13 cellular contexts compared by ENCODE assay signal in the genomic region with DNA sequence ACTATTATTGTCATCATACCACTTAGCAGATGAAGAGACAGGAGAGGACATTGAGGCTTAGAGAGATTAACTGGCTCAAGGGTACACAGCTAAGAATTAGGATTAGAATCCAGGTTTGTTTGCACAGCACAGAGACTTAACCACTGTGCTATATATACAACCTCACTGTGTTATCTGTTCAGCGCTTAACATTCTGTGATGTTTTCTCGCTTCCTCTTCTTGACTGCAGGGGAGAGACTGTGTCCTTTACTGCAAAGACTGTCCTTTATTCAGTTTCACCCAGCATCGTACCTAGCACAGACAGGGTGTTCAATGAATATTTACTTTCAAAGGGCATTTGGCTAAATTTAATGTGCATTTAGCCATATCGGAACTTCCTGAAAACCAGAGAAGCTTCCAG. TPM values are rescaled to one million over a fixed set of nuclear protein-coding genes. Genes with fewer than 3 reads are reported as not detected.
DNase-seq lines count a peak whose midpoint lies in the region; ATAC-seq and TF ChIP-seq lines count a peak whose summit lies in the region.
"Had no signal": no experiment of that assay in that cellular context is flagged by ENCODE, and none has a peak within 500 bp of the region (broad histone marks: within the 10 kb centered on the region; RNA-seq: fewer than 3 reads in every experiment).

No MANE protein-coding gene starts in this region.

- no peak overlapping the region for H2AFZ ChIP-seq in MM.1S (ENCODE audit: low read length)

- no peak for TF ChIP-seq CTCF in GM13977 (IDR thresholded peaks at IDR 0.05; ENCODE audit: extremely low read depth, insufficient read depth, missing control alignments)
- no peak for TF ChIP-seq CTCF in MM.1S (IDR thresholded peaks at IDR 0.05; ENCODE audit: low read length)
- TF ChIP-seq CTCF in sigmoid colon (IDR thresholded peaks at IDR 0.05), result no peak

- DNase-seq in GM13977 (ENCODE audit: low spot score) (peak; percentile 50), MM.1S (peak; percentile 44), sigmoid colon (no peak)
- DNase-seq in activated naive CD4-positive, alpha-beta T cell treated with anti-CD3 and anti-CD28 coated beads, Interleukin-2, amount 50 U/mL, for 72 hours (ENCODE audit: low spot score in 2 of 2), result no peak
- DNase-seq in activated naive CD4-positive, alpha-beta T cell treated with anti-CD3 and anti-CD28 coated beads for 36 hours, result no peak
- no peak for DNase-seq in naive thymus-derived CD4-positive, alpha-beta T cell
- DNase-seq: activated naive CD4-positive, alpha-beta T cell treated with Interleukin-2 at 50 U/mL for 16 hours; left ventricle myocardium superior; psoas muscle had no signal

- in situ Hi-C loops in GM13977 (cut with MboI; ENCODE audit: low pct_unique_long_range_greater_than_20kb, low sequenced_read_pairs, unreplicated experiment), result no loop called here

- H3K4me3 ChIP-seq in MM.1S (ENCODE audit: low read length) (no peak overlapping the region), sigmoid colon (no peak overlapping the region)
- no peak overlapping the region for H3K4me3 ChIP-seq in naive thymus-derived CD4-positive, alpha-beta T cell (ENCODE audit: low read length)
- H3K4me3 ChIP-seq: psoas muscle had no signal

- H3K27ac ChIP-seq in MM.1S (ENCODE audit: low read length) (peak overlapping the region; percentile 35; the same call in 1 of the 2 replicates), sigmoid colon (no peak overlapping the region)
- no peak overlapping the region for H3K27ac ChIP-seq in naive thymus-derived CD4-positive, alpha-beta T cell (ENCODE audit: low read depth, low read length)
- H3K27ac ChIP-seq: psoas muscle had no signal

- H3K4me1 ChIP-seq in MM.1S (ENCODE audit: low read length) (peaks cover 13% of the 10 kb centered on the region), sigmoid colon (no peaks in the 10 kb centered on the region)
- no peaks in the 10 kb centered on the region for H3K4me1 ChIP-seq in naive thymus-derived CD4-positive, alpha-beta T cell (ENCODE audit: control insufficient read depth in 2 of 2, insufficient read depth in 2 of 2, low read length in 2 of 2)
- H3K4me1 ChIP-seq: psoas muscle had no signal

- H3K79me2 ChIP-seq in MM.1S (ENCODE audit: low read length), result no peaks in the 10 kb centered on the region

- TF ChIP-seq EP300 in sigmoid colon (IDR thresholded peaks at IDR 0.05), result no peak

- ATAC-seq in GM19438 (IDR thresholded peaks at IDR 0.05; ENCODE audit: low read depth, unreplicated experiment), result peak; percentile 99
- peak; percentile 100 for ATAC-seq in HG02870 (IDR thresholded peaks at IDR 0.05; ENCODE audit: unreplicated experiment)
- ATAC-seq in activated naive CD4-positive, alpha-beta T cell treated with anti-CD3 and anti-CD28 coated beads, Interleukin-2, amount 50 U/mL, for 72 hours, result no peak
- no peak for ATAC-seq in naive thymus-derived CD4-positive, alpha-beta T cell
- ATAC-seq: left ventricle myocardium superior, psoas muscle had no signal

- H3K4me3 Mint-ChIP-seq in activated naive CD4-positive, alpha-beta T cell treated with anti-CD3 and anti-CD28 coated beads for 36 hours, result no peak overlapping the region
- no peak overlapping the region for H3K4me3 Mint-ChIP-seq in naive thymus-derived CD4-positive, alpha-beta T cell

- POLR2A ChIA-PET in naive thymus-derived CD4-positive, alpha-beta T cell (lab: Charles Lee), result no interaction called here

- peaks cover 27% of the 10 kb centered on the region for H3K27me3 Mint-ChIP-seq in activated naive CD4-positive, alpha-beta T cell treated with anti-CD3 and anti-CD28 coated beads for 36 hours (ENCODE audit: low read depth)
- H3K27me3 Mint-ChIP-seq in naive thymus-derived CD4-positive, alpha-beta T cell, result peaks cover 27 to 35% (median 32%) of the 10 kb centered on the region in 5 donors

- no peaks in the 10 kb centered on the region for H3F3A ChIP-seq in MM.1S (ENCODE audit: insufficient read depth, low read length)

- H3K36me3 Mint-ChIP-seq in activated naive CD4-positive, alpha-beta T cell treated with anti-CD3 and anti-CD28 coated beads, Interleukin-2, amount 50 U/mL, for 72 hours, result no peaks in the 10 kb centered on the region
- no peaks in the 10 kb centered on the region for H3K36me3 Mint-ChIP-seq in activated naive CD4-positive, alpha-beta T cell treated with anti-CD3 and anti-CD28 coated beads for 36 hours (ENCODE audit: low read depth)
- H3K36me3 Mint-ChIP-seq in naive thymus-derived CD4-positive, alpha-beta T cell, result no peaks in the 10 kb centered on the region

- H3K9me3 ChIP-seq in MM.1S (replicated peaks; ENCODE audit: insufficient read depth, low read length) (no peaks in the 10 kb centered on the region), sigmoid colon (no peaks in the 10 kb centered on the region)
- no peaks in the 10 kb centered on the region for H3K9me3 ChIP-seq in naive thymus-derived CD4-positive, alpha-beta T cell (ENCODE audit: control insufficient read depth in 2 of 3, low read length in 3 of 3)
- H3K9me3 ChIP-seq: psoas muscle had no signal

- CTCF ChIA-PET in activated naive CD4-positive, alpha-beta T cell treated with anti-CD3 and anti-CD28 coated beads for 36 hours (lab: Charles Lee), result no interaction called here
- CTCF ChIA-PET in naive thymus-derived CD4-positive, alpha-beta T cell (lab: Charles Lee), result no interaction called here

- no peak for TF ChIP-seq POLR2A in sigmoid colon (IDR thresholded peaks at IDR 0.05)

- H4K20me1 ChIP-seq in MM.1S (ENCODE audit: insufficient read depth, low read length), result no peaks in the 10 kb centered on the region

- H3K27me3 ChIP-seq in MM.1S (replicated peaks; ENCODE audit: insufficient read depth, low read length), result no peaks in the 10 kb centered on the region
- peaks cover 0 to 13% (median 10%) of the 10 kb centered on the region in 3 donors for H3K27me3 ChIP-seq in sigmoid colon
- H3K27me3 ChIP-seq in naive thymus-derived CD4-positive, alpha-beta T cell (ENCODE audit: control insufficient read depth in 2 of 2, insufficient read depth in 2 of 2, low read length in 2 of 2), result no peaks in the 10 kb centered on the region

- no peaks in the 10 kb centered on the region for H3K4me1 Mint-ChIP-seq in activated naive CD4-positive, alpha-beta T cell treated with anti-CD3 and anti-CD28 coated beads for 36 hours (ENCODE audit: low read depth)
- H3K4me1 Mint-ChIP-seq in naive thymus-derived CD4-positive, alpha-beta T cell, result no peaks in the 10 kb centered on the region

- H3K9ac ChIP-seq in MM.1S (ENCODE audit: low read length), result no peak overlapping the region

- no peaks in the 10 kb centered on the region for H3K9me2 ChIP-seq in MM.1S (replicated peaks; ENCODE audit: insufficient read depth, low read length)

- intact Hi-C loops in sigmoid colon (cut with DNase I), result no loop called here
- intact Hi-C loops in activated naive CD4-positive, alpha-beta T cell treated with anti-CD3 and anti-CD28 coated beads for 36 hours (cut with micrococcal nuclease), result no loop called here
- intact Hi-C loops in naive thymus-derived CD4-positive, alpha-beta T cell (cut with micrococcal nuclease), result no loop called here

- H3K36me3 ChIP-seq in MM.1S (replicated peaks; ENCODE audit: insufficient read depth, low read length) (no peaks in the 10 kb centered on the region), sigmoid colon (no peaks in the 10 kb centered on the region)
- no peaks in the 10 kb centered on the region for H3K36me3 ChIP-seq in naive thymus-derived CD4-positive, alpha-beta T cell (ENCODE audit: control insufficient read depth in 2 of 3, insufficient read depth in 3 of 3, low read length in 3 of 3)

- peak overlapping the region in 1 of 2 donors; percentile 5 for H3K27ac Mint-ChIP-seq in activated naive CD4-positive, alpha-beta T cell treated with anti-CD3 and anti-CD28 coated beads, Interleukin-2, amount 50 U/mL, for 72 hours
- no peak overlapping the region for H3K27ac Mint-ChIP-seq in activated naive CD4-positive, alpha-beta T cell treated with anti-CD3 and anti-CD28 coated beads for 36 hours
- H3K27ac Mint-ChIP-seq in naive thymus-derived CD4-positive, alpha-beta T cell, result no peak overlapping the region

- H3K9me3 Mint-ChIP-seq in activated naive CD4-positive, alpha-beta T cell treated with anti-CD3 and anti-CD28 coated beads, Interleukin-2, amount 50 U/mL, for 72 hours, result no peaks in the 10 kb centered on the region
- H3K9me3 Mint-ChIP-seq in activated naive CD4-positive, alpha-beta T cell treated with anti-CD3 and anti-CD28 coated beads for 36 hours, result no peaks in the 10 kb centered on the region
- H3K9me3 Mint-ChIP-seq in naive thymus-derived CD4-positive, alpha-beta T cell, result peaks cover 0 to 1% (median 0%) of the 10 kb centered on the region in 11 donors

- H3K4me2 ChIP-seq in MM.1S (ENCODE audit: low read depth, low read length), result peak overlapping the region; percentile 49; the same call in 1 of the 2 replicates

- WGBS in sigmoid colon, 2 donors, result 50 to 56% methylated on average over 4 of the region's 4 CpGs

RNA-seq across cellular contexts. Expression of a gene that starts 54.9 kb away (rescaled TPM):
- total RNA-seq in activated naive CD4-positive, alpha-beta T cell treated with anti-CD3 and anti-CD28 coated beads, Interleukin-2, amount 50 U/mL, for 72 hours, result not detected
- total RNA-seq in sigmoid colon, result under 1 TPM in 3 of 4 donors, not detected in 1; under 0.01 to 0.81 (median 0.16) TPM
- under 1 TPM in 1 of 3 donors, not detected in 2; 0.36 TPM for polyA plus RNA-seq in sigmoid colon
- not detected for total RNA-seq in activated naive CD4-positive, alpha-beta T cell treated with anti-CD3 and anti-CD28 coated beads for 36 hours
- not detected for total RNA-seq in naive thymus-derived CD4-positive, alpha-beta T cell
- polyA plus RNA-seq in naive thymus-derived CD4-positive, alpha-beta T cell, result not detected
- total RNA-seq: dermis microvascular lymphatic vessel endothelial cell, left ventricle myocardium superior, RPMI7951 had no signal

Comparison
In these comparisons a context has a peak if more than half of its experiments do, and no peak if none do; other contexts are left out.
1. DNase-seq: peak in GM13977 (single experiment) and MM.1S (single experiment); none in activated naive CD4-positive, alpha-beta T cell treated with anti-CD3 and anti-CD28 coated beads, Interleukin-2, amount 50 U/mL, for 72 hours (0 of 2), sigmoid colon (single experiment), activated naive CD4-positive, alpha-beta T cell treated with anti-CD3 and anti-CD28 coated beads for 36 hours (single experiment) and naive thymus-derived CD4-positive, alpha-beta T cell (0 of 9).
2. ATAC-seq: peak in GM19438 (single experiment) and HG02870 (single experiment); none in activated naive CD4-positive, alpha-beta T cell treated with anti-CD3 and anti-CD28 coated beads, Interleukin-2, amount 50 U/mL, for 72 hours (0 of 2) and naive thymus-derived CD4-positive, alpha-beta T cell (single experiment).